2 cellular contexts compared by ENCODE assay signal in genomic region chr12:46935448-46935847, GRCh38.
A peak's percentile ranks its signal among the peaks of the same experiment; 100 is the strongest.
TF ChIP-seq lines count a peak whose summit lies in the region.

No MANE protein-coding gene starts in this region.

TF ChIP-seq in HepG2, 621 proteins besides CTCF, POLR2A, EP300 and RAD21 (continued from another document):
- TF ChIP-seq, protein P1, sequence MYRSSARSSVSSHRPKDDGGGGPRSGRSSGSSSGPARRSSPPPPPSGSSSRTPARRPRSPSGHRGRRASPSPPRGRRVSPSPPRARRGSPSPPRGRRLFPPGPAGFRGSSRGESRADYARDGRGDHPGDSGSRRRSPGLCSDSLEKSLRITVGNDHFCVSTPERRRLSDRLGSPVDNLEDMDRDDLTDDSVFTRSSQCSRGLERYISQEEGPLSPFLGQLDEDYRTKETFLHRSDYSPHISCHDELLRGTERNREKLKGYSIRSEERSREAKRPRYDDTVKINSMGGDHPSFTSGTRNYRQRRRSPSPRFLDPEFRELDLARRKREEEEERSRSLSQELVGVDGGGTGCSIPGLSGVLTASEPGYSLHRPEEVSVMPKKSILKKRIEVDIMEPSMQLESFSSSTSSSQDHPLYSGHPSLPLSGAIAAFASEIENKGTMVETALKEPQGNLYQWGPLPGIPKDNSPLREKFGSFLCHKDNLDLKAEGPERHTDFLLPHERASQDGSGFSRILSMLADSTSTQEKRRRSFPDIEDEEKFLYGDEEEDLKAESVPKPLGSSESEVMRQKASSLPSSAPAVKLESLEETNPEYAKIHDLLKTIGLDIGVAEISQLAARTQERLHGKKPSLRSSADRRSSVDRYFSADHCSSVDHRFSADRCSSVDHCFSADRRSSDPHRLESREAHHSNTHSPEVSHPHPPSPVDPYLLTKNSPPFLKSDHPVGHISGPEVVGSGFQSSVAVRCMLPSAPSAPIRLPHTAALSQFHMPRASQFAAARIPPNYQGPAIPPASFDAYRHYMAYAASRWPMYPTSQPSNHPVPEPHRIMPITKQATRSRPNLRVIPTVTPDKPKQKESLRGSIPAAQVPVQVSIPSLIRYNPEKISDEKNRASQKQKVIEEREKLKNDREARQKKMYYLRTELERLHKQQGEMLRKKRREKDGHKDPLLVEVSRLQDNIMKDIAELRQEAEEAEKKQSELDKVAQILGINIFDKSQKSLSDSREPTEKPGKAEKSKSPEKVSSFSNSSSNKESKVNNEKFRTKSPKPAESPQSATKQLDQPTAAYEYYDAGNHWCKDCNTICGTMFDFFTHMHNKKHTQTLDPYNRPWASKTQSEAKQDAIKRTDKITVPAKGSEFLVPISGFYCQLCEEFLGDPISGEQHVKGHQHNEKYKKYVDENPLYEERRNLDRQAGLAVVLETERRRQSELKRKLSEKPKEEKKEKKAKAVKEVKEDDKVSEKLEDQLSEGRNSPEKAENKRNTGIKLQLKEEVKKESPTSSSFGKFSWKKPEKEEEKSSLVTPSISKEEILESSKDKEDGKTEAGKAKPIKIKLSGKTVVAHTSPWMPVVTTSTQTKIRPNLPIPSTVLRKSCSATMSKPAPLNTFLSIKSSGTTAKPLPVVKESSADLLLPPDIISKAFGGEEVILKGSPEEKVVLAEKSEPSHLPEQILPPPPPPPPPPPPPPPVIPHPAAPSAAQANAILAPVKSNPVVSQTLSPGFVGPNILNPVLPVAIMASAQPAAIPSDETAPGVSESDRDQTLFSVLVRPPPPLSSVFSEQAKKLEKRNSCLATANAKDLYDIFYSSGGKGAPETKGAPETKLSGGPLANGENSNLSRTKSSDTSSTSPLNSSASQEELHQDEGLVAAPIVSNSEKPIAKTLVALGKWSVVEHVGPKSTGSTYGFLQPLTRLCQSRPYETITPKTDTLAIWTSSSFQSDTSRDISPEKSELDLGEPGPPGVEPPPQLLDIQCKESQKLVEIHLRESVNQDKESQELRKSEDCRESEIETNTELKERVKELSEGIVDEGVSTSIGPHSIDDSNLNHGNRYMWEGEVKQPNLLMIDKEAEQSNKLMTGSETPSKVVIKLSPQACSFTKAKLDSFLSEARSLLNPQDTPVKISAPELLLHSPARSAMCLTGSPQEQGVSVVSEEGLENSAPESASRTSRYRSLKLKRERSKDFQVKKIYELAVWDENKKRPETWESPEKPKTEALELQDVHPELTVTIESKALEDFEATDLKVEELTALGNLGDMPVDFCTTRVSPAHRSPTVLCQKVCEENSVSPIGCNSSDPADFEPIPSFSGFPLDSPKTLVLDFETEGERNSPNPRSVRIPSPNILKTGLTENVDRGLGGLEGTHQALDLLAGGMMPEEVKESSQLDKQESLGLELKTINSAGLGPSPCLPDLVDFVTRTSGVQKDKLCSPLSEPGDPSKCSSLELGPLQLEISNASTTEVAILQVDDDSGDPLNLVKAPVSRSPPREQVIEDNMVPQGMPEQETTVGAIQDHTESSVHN (CRISPR knock-in tag; IDR thresholded peaks at IDR 0.05) = no peak
- TF ChIP-seq ZNF652 (CRISPR knock-in tag; IDR thresholded peaks at IDR 0.05; ENCODE audit: borderline replicate concordance, low read depth) = peak; percentile 67
TF ChIP-seq in HepG2: peak in this region for 2.

TF ChIP-seq in IMR-90, 13 proteins besides CTCF, POLR2A, EP300 and RAD21:
- TF ChIP-seq NFE2L2 (IDR thresholded peaks at IDR 0.05; ENCODE audit: low read depth, low read length) = no peak
